Comparison of ENCODE assay signal across 1 cellular context in genomic region chr9:127785023-127785932, GRCh38.
TF ChIP-seq lines count a peak whose summit lies in the region.

No MANE protein-coding gene starts in this region.

TF ChIP-seq in K562, 482 proteins besides CTCF, POLR2A, EP300 and RAD21 (continued from another document and continues in another):
- TF ChIP-seq E2F6 (IDR thresholded peaks at IDR 0.05; ENCODE audit: borderline replicate concordance in 1 of 2, extremely low read depth in 1 of 2, insufficient read depth in 1 of 2, insufficient read length in 1 of 2, low read depth in 1 of 2, low read length in 1 of 2, poor library complexity in 1 of 2, severe bottlenecking in 1 of 2) = peak in 1 of 2 experiments; percentile 1
- TF ChIP-seq NR3C1 (CRISPR knock-in tag; IDR thresholded peaks at IDR 0.05) = no peak
- peak; percentile 58 for TF ChIP-seq CTBP1 (IDR thresholded peaks at IDR 0.05; ENCODE audit: borderline replicate concordance)
- TF ChIP-seq DEAF1 (CRISPR knock-in tag; IDR thresholded peaks at IDR 0.05) = peak; percentile 72
- TF ChIP-seq KDM5B (IDR thresholded peaks at IDR 0.05; ENCODE audit: insufficient replicate concordance, low read depth, low read length) = no peak
- no peak for TF ChIP-seq SNAPC5 (CRISPR knock-in tag; IDR thresholded peaks at IDR 0.05)
- no peak for TF ChIP-seq ZSCAN29 (IDR thresholded peaks at IDR 0.05)
- no peak; the same call in 1 of the 2 replicates for TF ChIP-seq MTA1 (IDR thresholded peaks at IDR 0.05; ENCODE audit: borderline replicate concordance)
- no peak for TF ChIP-seq FOXK2 (conservative IDR thresholded peaks at IDR 0.05 in 1 of 2, IDR thresholded peaks at IDR 0.05 in 1 of 2; ENCODE audit: low read depth in 2 of 2)
- TF ChIP-seq ARID1B (IDR thresholded peaks at IDR 0.05) = 0 out of 2 replicates have a peak, but pooled peaks have one; percentile 18
- 0 out of 2 replicates have a peak, but pooled peaks have one; percentile 6 for TF ChIP-seq HMGXB4 (CRISPR knock-in tag; IDR thresholded peaks at IDR 0.05)
- no peak for TF ChIP-seq POLR2AphosphoS5 (IDR thresholded peaks at IDR 0.05; ENCODE audit: control insufficient read depth, insufficient read depth, low read depth, low read length)
- no peak for TF ChIP-seq ZNF316 (IDR thresholded peaks at IDR 0.05)
- no peak for TF ChIP-seq HNRNPLL (IDR thresholded peaks at IDR 0.05; ENCODE audit: low read depth, low read length, poor library complexity, severe bottlenecking)
- no peak for TF ChIP-seq HMGN3 (IDR thresholded peaks at IDR 0.05; ENCODE audit: borderline replicate concordance, extremely low read depth, insufficient read length, low read depth, low read length)
- peak; percentile 2 for TF ChIP-seq CHD4 (IDR thresholded peaks at IDR 0.05; ENCODE audit: insufficient read depth, insufficient replicate concordance, low read depth, low read length, poor library complexity, severe bottlenecking)
- TF ChIP-seq DNMT1 (IDR thresholded peaks at IDR 0.05) = no peak
- TF ChIP-seq SAFB2 (IDR thresholded peaks at IDR 0.05; ENCODE audit: borderline replicate concordance, low read depth, low read length, severe bottlenecking) = no peak
- peak; percentile 59; the same call in 1 of the 2 replicates for TF ChIP-seq PHF8 (IDR thresholded peaks at IDR 0.05; ENCODE audit: borderline replicate concordance, low read length)
- TF ChIP-seq MECOM (CRISPR knock-in tag; IDR thresholded peaks at IDR 0.05) = no peak
- TF ChIP-seq RB1 (IDR thresholded peaks at IDR 0.05; ENCODE audit: low read depth) = peak; percentile 69; the same call in 1 of the 2 replicates
- no peak for TF ChIP-seq ZNF740 (CRISPR knock-in tag; IDR thresholded peaks at IDR 0.05)
- TF ChIP-seq ZNF740 (tag; IDR thresholded peaks at IDR 0.05) = peak in 1 of 2 experiments; percentile 12; a peak in 1 of 4 replicates
- no peak for TF ChIP-seq THRA (IDR thresholded peaks at IDR 0.05)
- 0 out of 2 replicates have a peak, but pooled peaks have one; percentile 19 for TF ChIP-seq ARID3B (CRISPR knock-in tag; IDR thresholded peaks at IDR 0.05; ENCODE audit: borderline replicate concordance)
- TF ChIP-seq RBFOX2 (IDR thresholded peaks at IDR 0.05; ENCODE audit: low read depth, low read length) = 0 out of 2 replicates have a peak, but pooled peaks have one; percentile 25
- no peak for TF ChIP-seq REST (CRISPR knock-in tag; IDR thresholded peaks at IDR 0.05; ENCODE audit: low read depth)
- TF ChIP-seq CBFA2T3 (IDR thresholded peaks at IDR 0.05) = 0 out of 2 replicates have a peak, but pooled peaks have one; percentile 2
- TF ChIP-seq ZBTB8A (IDR thresholded peaks at IDR 0.05; ENCODE audit: partially characterized antibody) = no peak
- TF ChIP-seq SMC3 (conservative IDR thresholded peaks at IDR 0.05; ENCODE audit: insufficient read depth, low read depth, low read length) = peak; percentile 88
- TF ChIP-seq MLX (CRISPR knock-in tag; conservative IDR thresholded peaks at IDR 0.05) = no peak
- TF ChIP-seq ATF4 (CRISPR knock-in tag; IDR thresholded peaks at IDR 0.05) = no peak
- TF ChIP-seq ZNF449 (CRISPR knock-in tag; IDR thresholded peaks at IDR 0.05) = peak; percentile 87; the same call in 1 of the 2 replicates
- TF ChIP-seq ELK3 (CRISPR knock-in tag; IDR thresholded peaks at IDR 0.05) = no peak
- peak; percentile 51 for TF ChIP-seq ZFX (CRISPR knock-in tag; IDR thresholded peaks at IDR 0.05)
- TF ChIP-seq ZBTB1 (CRISPR knock-in tag; IDR thresholded peaks at IDR 0.05; ENCODE audit: borderline replicate concordance, low read depth) = no peak
- TF ChIP-seq JUND (IDR thresholded peaks at IDR 0.05; ENCODE audit: borderline replicate concordance, low read depth, low read length) = peak; percentile 18; the same call in 1 of the 2 replicates
- no peak; the same call in 2 of the 3 replicates for TF ChIP-seq JUND (tag; IDR thresholded peaks at IDR 0.05; ENCODE audit: borderline replicate concordance, low read depth, low read length)
- no peak for TF ChIP-seq ZNF140 (CRISPR knock-in tag; IDR thresholded peaks at IDR 0.05)
- peak; percentile 67 for TF ChIP-seq GABPB1 (CRISPR knock-in tag; IDR thresholded peaks at IDR 0.05)
- no peak for TF ChIP-seq OTX1 (CRISPR knock-in tag; IDR thresholded peaks at IDR 0.05)
